ENCODE assay signal across 8 cellular contexts in the genomic region with DNA sequence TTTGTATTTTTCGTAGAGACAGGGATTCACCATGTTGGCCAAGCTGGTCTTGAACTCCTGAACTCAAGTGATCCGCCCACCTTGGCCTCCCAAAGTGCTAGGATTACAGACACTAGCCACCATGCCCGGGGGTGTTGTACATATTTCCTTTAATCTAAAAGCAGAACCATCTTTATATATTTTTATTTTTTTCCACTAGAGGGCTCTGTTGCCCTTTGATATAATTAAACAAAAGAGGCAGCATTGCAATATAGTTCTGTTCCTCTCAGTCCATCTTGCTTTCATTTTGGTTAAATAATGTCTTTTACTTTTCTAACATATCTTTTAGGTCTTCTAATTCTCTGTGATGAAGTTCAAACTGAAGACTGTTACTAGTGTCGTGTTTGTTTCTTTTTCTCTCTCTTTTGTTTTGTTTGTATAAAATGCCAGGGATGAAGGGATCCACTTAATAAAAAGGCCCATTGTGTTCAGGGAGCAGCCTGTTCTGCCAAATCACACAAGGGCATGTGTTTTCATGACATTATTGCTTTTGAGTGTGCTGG. TPM values are rescaled to one million over a fixed set of nuclear protein-coding genes. Genes with fewer than 3 reads are reported as not detected.
DNase-seq lines count a peak whose midpoint lies in the region; ATAC-seq, FAIRE-seq and TF ChIP-seq lines count a peak whose summit lies in the region.

No MANE protein-coding gene starts in this region.

- peaks cover 3% of the 10 kb centered on the region for H3K4me1 Mint-ChIP-seq in endothelial cell (ENCODE audit: unreplicated experiment)

- peak; percentile 76 for ATAC-seq in HG02571 (IDR thresholded peaks at IDR 0.05; ENCODE audit: unreplicated experiment)

- DNase-seq in GM04503 (ENCODE audit: low read depth), result peak; percentile 20
- DNase-seq in NCI-H1105 (lab: John Stamatoyannopoulos, UW), result peak; percentile 42
- peak; percentile 73 for DNase-seq in SW480 (ENCODE audit: low spot score)
- no peak for DNase-seq in endothelial cell (ENCODE audit: low spot score)
- DNase-seq in middle frontal gyrus (ENCODE audit: extremely low spot score, low spot score), result peak; percentile 77
- no peak for DNase-seq in cortex of kidney (lab: John Stamatoyannopoulos, UW)

- H3K9me3 Mint-ChIP-seq in endothelial cell (ENCODE audit: unreplicated experiment), result no peaks in the 10 kb centered on the region

- H3K27ac Mint-ChIP-seq in endothelial cell (ENCODE audit: unreplicated experiment), result peak overlapping the region; percentile 95

- peak; percentile 64 for TF ChIP-seq CTCF in endothelial cell (IDR thresholded peaks at IDR 0.05; ENCODE audit: unreplicated experiment)

- H3K36me3 Mint-ChIP-seq in endothelial cell (ENCODE audit: low read depth, unreplicated experiment), result no peaks in the 10 kb centered on the region

- peak; percentile 99 for FAIRE-seq in A204.1 (lab: Jason Lieb, UNC)

- no peak overlapping the region for H3K4me3 Mint-ChIP-seq in endothelial cell (ENCODE audit: unreplicated experiment)

- H3K27me3 Mint-ChIP-seq in endothelial cell (ENCODE audit: unreplicated experiment), result no peaks in the 10 kb centered on the region

RNA-seq across cellular contexts. Expression of a gene that starts 23.4 kb away (rescaled TPM):
- 18.6 TPM for total RNA-seq in endothelial cell (ENCODE audit: unreplicated experiment)

Comparison
In these comparisons a context has a peak if more than half of its experiments do, and no peak if none do; other contexts are left out.
1. DNase-seq: peak in GM04503 (single experiment), NCI-H1105 (single experiment), SW480 (single experiment) and middle frontal gyrus (single experiment); none in endothelial cell (single experiment) and cortex of kidney (single experiment).